Comparison of ENCODE assay signal across 1 cellular context in genomic region chr1:87644033-87644432, GRCh38.
TF ChIP-seq lines count a peak whose summit lies in the region.

No MANE protein-coding gene starts in this region.

TF ChIP-seq in GM23338, 12 proteins besides CTCF, POLR2A, EP300 and RAD21 (continued from another document):
- TF ChIP-seq ZNF462 (CRISPR knock-in tag; IDR thresholded peaks at IDR 0.05): no peak
TF ChIP-seq in GM23338: peak in this region for 0.
